Comparison of ENCODE assay signal across 26 cellular contexts in genomic region chr15:35485411-35485810, GRCh38.
A peak's percentile ranks its signal among the peaks of the same experiment; 100 is the strongest.
DNase-seq lines count a peak whose midpoint lies in the region; ATAC-seq, FAIRE-seq and TF ChIP-seq lines count a peak whose summit lies in the region.
"Had no signal": no experiment of that assay in that cellular context is flagged by ENCODE, and none has a peak within 500 bp of the region (broad histone marks: within the 10 kb centered on the region; RNA-seq: fewer than 3 reads in every experiment).

No MANE protein-coding gene starts in this region.

- H3K27me3 Mint-ChIP-seq in astrocyte (ENCODE audit: low read depth, unreplicated experiment) (no peaks in the 10 kb centered on the region), endodermal cell (ENCODE audit: insufficient read depth) (no peaks in the 10 kb centered on the region)
- H3K27me3 Mint-ChIP-seq: B cell; CD4-positive, alpha-beta T cell had no signal

- H3K4me1 Mint-ChIP-seq in astrocyte (ENCODE audit: low read depth, unreplicated experiment) (peaks cover 5% of the 10 kb centered on the region), endodermal cell (no peaks in the 10 kb centered on the region)
- H3K4me1 Mint-ChIP-seq: B cell had no signal

- WGBS in SK-N-SH (ENCODE audit: low lambda C conversion rate) = 87% methylated on average over 2 of the region's 2 CpGs
- WGBS in endodermal cell (ENCODE audit: insufficient coverage in 1 of 2, insufficient read length in 1 of 2), 2 experiments = 95% methylated on average over 2 of the region's 2 CpGs; no CpG with 5 or more reads in 1 of the 2 experiments

- H3K36me3 ChIP-seq in SK-N-SH (replicated peaks in 1 of 2; ENCODE audit: control insufficient read depth in 1 of 2, insufficient read depth in 2 of 2, low read length in 1 of 2) = peaks cover 0 to 8% of the 10 kb centered on the region in 2 experiments
- no peaks in the 10 kb centered on the region for H3K36me3 ChIP-seq in astrocyte (ENCODE audit: insufficient read depth, low read length)
- peaks cover 4% of the 10 kb centered on the region for H3K36me3 ChIP-seq in endodermal cell (ENCODE audit: control insufficient read depth, insufficient read depth, low read length)
- H3K36me3 ChIP-seq in effector memory CD4-positive, alpha-beta T cell (ENCODE audit: control insufficient read depth, insufficient read depth, low read length) = no peaks in the 10 kb centered on the region

- no peaks in the 10 kb centered on the region for H4K20me1 ChIP-seq in SK-N-SH (ENCODE audit: insufficient read depth)
- H4K20me1 ChIP-seq in astrocyte (ENCODE audit: insufficient read depth, low read length) = no peaks in the 10 kb centered on the region
- H4K20me1 ChIP-seq: BLaER1 treated with 17β-estradiol and CSF1 and Interleukin-3, amounts not matched to agents 10 nM and 100 nM had no signal

- H3K4me3 ChIP-seq in SK-N-SH (ENCODE audit: low read depth in 2 of 2, low read length in 1 of 2) = no peak overlapping the region
- no peak overlapping the region for H3K4me3 ChIP-seq in astrocyte (ENCODE audit: insufficient read depth, low read depth, low read length)
- peak overlapping the region; percentile 23 for H3K4me3 ChIP-seq in endodermal cell (ENCODE audit: low read length)
- H3K4me3 ChIP-seq in effector memory CD4-positive, alpha-beta T cell (ENCODE audit: insufficient read depth, low read depth, low read length, poor library complexity, severe bottlenecking) = no peak overlapping the region
- H3K4me3 ChIP-seq: A549; BLaER1 treated with 17β-estradiol and CSF1 and Interleukin-3, amounts not matched to agents 10 nM and 100 nM; GM12878 had no signal

- TF ChIP-seq RAD21 in SK-N-SH (IDR thresholded peaks at IDR 0.05; ENCODE audit: low read length) = no peak

- peaks cover 0 to 5% of the 10 kb centered on the region in 2 experiments; a peak in 2 of 4 replicates for H3K4me1 ChIP-seq in SK-N-SH (ENCODE audit: control insufficient read depth in 1 of 2, insufficient read depth in 2 of 2, low read depth in 1 of 2, low read length in 1 of 2)
- peaks cover 8% of the 10 kb centered on the region for H3K4me1 ChIP-seq in astrocyte (ENCODE audit: insufficient read depth, low read length)
- no peaks in the 10 kb centered on the region for H3K4me1 ChIP-seq in endodermal cell (ENCODE audit: control insufficient read depth, insufficient read depth, low read length)
- no peaks in the 10 kb centered on the region for H3K4me1 ChIP-seq in effector memory CD4-positive, alpha-beta T cell (ENCODE audit: control insufficient read depth, insufficient read depth, low read length, poor library complexity, severe bottlenecking)

- in situ Hi-C loops in GM13976 (cut with MboI; ENCODE audit: low sequenced_read_pairs, unreplicated experiment) = no loop called here

- no peaks in the 10 kb centered on the region for H3K9me2 ChIP-seq in SK-N-SH

- H3K79me2 ChIP-seq in SK-N-SH (ENCODE audit: insufficient read depth) (no peaks in the 10 kb centered on the region), astrocyte (ENCODE audit: insufficient read depth, low read length) (no peaks in the 10 kb centered on the region)

- H3K9me3 Mint-ChIP-seq in astrocyte (ENCODE audit: unreplicated experiment) = peaks cover 21% of the 10 kb centered on the region
- peaks cover 55% of the 10 kb centered on the region for H3K9me3 Mint-ChIP-seq in endodermal cell

- H3K27ac ChIP-seq in SK-N-SH (ENCODE audit: low read depth in 2 of 2, low read length in 1 of 2) (no peak overlapping the region), astrocyte (ENCODE audit: low read depth, low read length) (no peak overlapping the region), endodermal cell (ENCODE audit: low read depth, low read length) (no peak overlapping the region)
- H3K27ac ChIP-seq in effector memory CD4-positive, alpha-beta T cell (ENCODE audit: insufficient read depth, low read length, poor library complexity, severe bottlenecking) = no peak overlapping the region
- H3K27ac ChIP-seq: 22Rv1; A549; BLaER1 treated with 17β-estradiol and CSF1 and Interleukin-3, amounts not matched to agents 10 nM and 100 nM; C4-2B had no signal

- no peak for ATAC-seq in SK-N-SH treated with all-trans-retinoic acid at 6 μM for 48 hours
- ATAC-seq: A549; CD8-positive, alpha-beta T cell; GM12878 had no signal

- H3K27me3 ChIP-seq in SK-N-SH (ENCODE audit: insufficient read depth) = no peaks in the 10 kb centered on the region
- no peaks in the 10 kb centered on the region for H3K27me3 ChIP-seq in astrocyte (ENCODE audit: insufficient read depth, low read length)
- no peaks in the 10 kb centered on the region for H3K27me3 ChIP-seq in endodermal cell (ENCODE audit: control insufficient read depth, insufficient read depth, low read length, poor library complexity, severe bottlenecking)
- H3K27me3 ChIP-seq in effector memory CD4-positive, alpha-beta T cell (replicated peaks; ENCODE audit: control insufficient read depth, insufficient read depth, low read length, poor library complexity, severe bottlenecking) = no peaks in the 10 kb centered on the region
- H3K27me3 ChIP-seq: BLaER1 treated with 17β-estradiol and CSF1 and Interleukin-3, amounts not matched to agents 10 nM and 100 nM had no signal

- no peak for TF ChIP-seq EP300 in SK-N-SH (IDR thresholded peaks at IDR 0.05; ENCODE audit: borderline replicate concordance in 1 of 2, low read depth in 1 of 2, low read length in 1 of 2)

- no peaks in the 10 kb centered on the region for H3K9me3 ChIP-seq in SK-N-SH
- H3K9me3 ChIP-seq in astrocyte (ENCODE audit: insufficient read depth, low read depth, low read length) = peaks cover 5% of the 10 kb centered on the region
- H3K9me3 ChIP-seq in endodermal cell (ENCODE audit: control insufficient read depth, low read length) = peaks cover 70% of the 10 kb centered on the region
- no peaks in the 10 kb centered on the region for H3K9me3 ChIP-seq in effector memory CD4-positive, alpha-beta T cell (ENCODE audit: control insufficient read depth, low read length)

- H2AFZ ChIP-seq in SK-N-SH (ENCODE audit: low read depth) = no peak overlapping the region
- no peak overlapping the region for H2AFZ ChIP-seq in astrocyte (ENCODE audit: low read depth, low read length)

- H3K4me3 Mint-ChIP-seq in astrocyte (ENCODE audit: unreplicated experiment) (no peak overlapping the region), endodermal cell (no peak overlapping the region)
- H3K4me3 Mint-ChIP-seq: B cell; CD4-positive, alpha-beta T cell; CD8-positive, alpha-beta T cell had no signal

- CTCF ChIA-PET in SK-N-SH (lab: Yijun Ruan, JAX) = no interaction called here

- no peaks in the 10 kb centered on the region for H3F3A ChIP-seq in SK-N-SH (replicated peaks; ENCODE audit: insufficient read depth)

- DNase-seq in SK-N-SH (no peak), astrocyte (ENCODE audit: low read depth) (no peak), endodermal cell (no peak), lung microvascular endothelial cell (ENCODE audit: low read depth in 2 of 2) (peak; percentile 23 to 27), GM13976 (ENCODE audit: low spot score) (no peak)
- DNase-seq in stimulated activated CD8-positive, alpha-beta memory T cell treated with anti-CD3 and anti-CD28 coated beads, Interleukin-4, amount 100 ng/mL, for 48 hours = no peak
- DNase-seq in effector memory CD4-positive, alpha-beta T cell = no peak
- DNase-seq: AML-193; Caco-2; CD4-positive, alpha-beta T cell; CD8-positive, alpha-beta T cell; DMS 273 treated with DMSO at 0.1 percent for 48 hours; DMS153; DMS53; DMS79; DND-41; EL; GDM1 had no signal

- H3K27ac Mint-ChIP-seq in astrocyte (ENCODE audit: unreplicated experiment) = no peak overlapping the region
- H3K27ac Mint-ChIP-seq in endodermal cell = no peak overlapping the region
- H3K27ac Mint-ChIP-seq: B cell; CD4-positive, alpha-beta T cell; CD8-positive, alpha-beta T cell had no signal

- H3K4me2 ChIP-seq in SK-N-SH (no peak overlapping the region), astrocyte (ENCODE audit: low read length) (no peak overlapping the region)
- H3K4me2 ChIP-seq: A549; BLaER1 treated with 17β-estradiol and CSF1 and Interleukin-3, amounts not matched to agents 10 nM and 100 nM had no signal

- TF ChIP-seq CTCF in SK-N-SH (IDR thresholded peaks at IDR 0.05) (no peak), astrocyte (IDR thresholded peaks at IDR 0.05; ENCODE audit: insufficient read depth, low read depth, low read length) (no peak), endodermal cell (conservative IDR thresholded peaks at IDR 0.05) (no peak), GM13976 (IDR thresholded peaks at IDR 0.05; ENCODE audit: borderline replicate concordance, control extremely low read depth, extremely low read depth, insufficient read depth, missing control alignments) (no peak)

- H3K9ac ChIP-seq in SK-N-SH (no peak overlapping the region), astrocyte (ENCODE audit: low read length) (no peak overlapping the region), endodermal cell (ENCODE audit: extremely low read depth, low read length, poor library complexity, severe bottlenecking) (no peak overlapping the region)
- H3K9ac ChIP-seq: BLaER1 treated with 17β-estradiol and CSF1 and Interleukin-3, amounts not matched to agents 10 nM and 100 nM had no signal

- FAIRE-seq in astrocyte (lab: Jason Lieb, UNC) = peak; percentile 5
- FAIRE-seq: A549, GM12878, GM18507 had no signal

- POLR2A ChIA-PET in SK-N-SH (lab: Yijun Ruan, JAX) = no interaction called here

- H3K36me3 Mint-ChIP-seq in astrocyte (ENCODE audit: low read depth, unreplicated experiment) (peaks cover 15% of the 10 kb centered on the region), endodermal cell (ENCODE audit: low read depth) (peaks cover 62% of the 10 kb centered on the region)

TF ChIP-seq in SK-N-SH treated with all-trans-retinoic acid at 6 μM for 48 hours, 23 proteins besides CTCF, POLR2A, EP300 and RAD21 (continues in another document):
- peak; percentile 68; the same call in 1 of the 2 replicates for TF ChIP-seq TCF4 (CRISPR knock-in tag; IDR thresholded peaks at IDR 0.05; ENCODE audit: borderline replicate concordance)

TF ChIP-seq in SK-N-SH, 30 proteins besides CTCF, POLR2A, EP300 and RAD21:
- TF ChIP-seq USF1 (IDR thresholded peaks at IDR 0.05; ENCODE audit: borderline replicate concordance, low read depth) = no peak
TF ChIP-seq in SK-N-SH: peak in this region for 0.

Comparison
In these comparisons a context has a peak if more than half of its experiments do, and no peak if none do; other contexts are left out.
1. DNase-seq: peak in lung microvascular endothelial cell (2 of 2); none in SK-N-SH (single experiment), astrocyte (single experiment), endodermal cell (single experiment), stimulated activated CD8-positive, alpha-beta memory T cell treated with anti-CD3 and anti-CD28 coated beads, Interleukin-4, amount 100 ng/mL, for 48 hours (single experiment), effector memory CD4-positive, alpha-beta T cell (0 of 3) and GM13976 (single experiment).